Comparison of ENCODE assay signal across 33 cellular contexts in genomic region chr7:892648-893593, GRCh38. TPM values are rescaled to one million over a fixed set of nuclear protein-coding genes. Genes with fewer than 3 reads are reported as not detected.
DNase-seq lines count a peak whose midpoint lies in the region; ATAC-seq, FAIRE-seq and TF ChIP-seq lines count a peak whose summit lies in the region.
"Had no signal": no experiment of that assay in that cellular context is flagged by ENCODE, and none has a peak within 500 bp of the region (broad histone marks: within the 10 kb centered on the region; RNA-seq: fewer than 3 reads in every experiment).

No MANE protein-coding gene starts in this region.

- H3K36me3 Mint-ChIP-seq in activated naive CD8-positive, alpha-beta T cell treated with anti-CD3 and anti-CD28 coated beads, Interleukin-2, amount 10 ng/mL, durations not matched to agents 7 days and 5 days, result peaks cover 27% of the 10 kb centered on the region
- H3K36me3 Mint-ChIP-seq in activated naive CD8-positive, alpha-beta T cell treated with anti-CD3 and anti-CD28 coated beads for 36 hours, result peaks cover 34% of the 10 kb centered on the region
- H3K36me3 Mint-ChIP-seq in natural killer cell, result peaks cover 6% of the 10 kb centered on the region
- peaks cover 10% of the 10 kb centered on the region for H3K36me3 Mint-ChIP-seq in type B pancreatic cell

- no peaks in the 10 kb centered on the region for H3K4me1 Mint-ChIP-seq in activated naive CD8-positive, alpha-beta T cell treated with anti-CD3 and anti-CD28 coated beads, Interleukin-2, amount 10 ng/mL, durations not matched to agents 7 days and 5 days
- H3K4me1 Mint-ChIP-seq in activated naive CD8-positive, alpha-beta T cell treated with anti-CD3 and anti-CD28 coated beads for 36 hours, result peaks cover 2% of the 10 kb centered on the region
- H3K4me1 Mint-ChIP-seq in natural killer cell (peaks cover 0 to 21% of the 10 kb centered on the region in 2 donors), type B pancreatic cell (ENCODE audit: unreplicated experiment) (no peaks in the 10 kb centered on the region)
- H3K4me1 Mint-ChIP-seq: neural progenitor cell had no signal

- POLR2A ChIA-PET in activated naive CD8-positive, alpha-beta T cell treated with anti-CD3 and anti-CD28 coated beads, Interleukin-2, amount 10 ng/mL, durations not matched to agents 7 days and 5 days (lab: Charles Lee), result no interaction called here

- H3F3A ChIP-seq in GM23248 (ENCODE audit: insufficient read depth), result no peaks in the 10 kb centered on the region

- no peaks in the 10 kb centered on the region for H3K79me2 ChIP-seq in GM23248 (ENCODE audit: insufficient read depth)

- H3K27me3 ChIP-seq in bronchial epithelial cell (ENCODE audit: control insufficient read depth, insufficient read depth, low read length) (no peaks in the 10 kb centered on the region), GM23248 (replicated peaks; ENCODE audit: insufficient read depth) (no peaks in the 10 kb centered on the region)
- H3K27me3 ChIP-seq: cardiac muscle cell, colonic mucosa, neural progenitor cell, sigmoid colon, SJCRH30, upper lobe of left lung had no signal

- H3K9me2 ChIP-seq in GM23248 (ENCODE audit: insufficient read depth), result no peaks in the 10 kb centered on the region

- TF ChIP-seq CTCF in bronchial epithelial cell (IDR thresholded peaks at IDR 0.05; ENCODE audit: insufficient read depth, low read length, severe bottlenecking) (no peak), natural killer cell (IDR thresholded peaks at IDR 0.05) (no peak), type B pancreatic cell (conservative IDR thresholded peaks at IDR 0.05) (no peak), GM20000 (IDR thresholded peaks at IDR 0.05; ENCODE audit: extremely low read depth, missing control alignments) (no peak)

- H3K9ac ChIP-seq in GM23248, result no peak overlapping the region
- H3K9ac ChIP-seq: neural progenitor cell had no signal

- no peak overlapping the region for H3K4me2 ChIP-seq in GM23248 (ENCODE audit: unreplicated experiment)
- H3K4me2 ChIP-seq: neural progenitor cell had no signal

- H3K36me3 ChIP-seq in bronchial epithelial cell (ENCODE audit: control insufficient read depth, insufficient read depth, low read length), result peaks cover 32% of the 10 kb centered on the region
- H3K36me3 ChIP-seq in GM23248 (ENCODE audit: low read depth), result no peaks in the 10 kb centered on the region; the same call in 1 of the 2 replicates
- H3K36me3 ChIP-seq: neural progenitor cell, SJCRH30 had no signal

- H3K27ac Mint-ChIP-seq in activated naive CD8-positive, alpha-beta T cell treated with anti-CD3 and anti-CD28 coated beads, Interleukin-2, amount 10 ng/mL, durations not matched to agents 7 days and 5 days, result no peak overlapping the region
- H3K27ac Mint-ChIP-seq in activated naive CD8-positive, alpha-beta T cell treated with anti-CD3 and anti-CD28 coated beads for 36 hours, result no peak overlapping the region
- H3K27ac Mint-ChIP-seq in natural killer cell (peak overlapping the region; percentile 46 to 78), type B pancreatic cell (peak overlapping the region; percentile 29)
- H3K27ac Mint-ChIP-seq: activated naive CD4-positive, alpha-beta T cell treated with anti-CD3 and anti-CD28 coated beads, Interleukin-2, amount 50 U/mL, for 72 hours; activated T-helper 2 cell treated with anti-CD3 and anti-CD28 coated beads, Interferon-gamma antibody, Interleukin-2, Interleukin-4, amounts not matched to agents 10 μg/mL and 5 μg/mL and 100 μg/mL, durations not matched to agents 14 hours and 24 hours and 36 hours; neural progenitor cell had no signal

- H4K20me1 ChIP-seq in GM23248 (ENCODE audit: insufficient read depth), result no peaks in the 10 kb centered on the region

- peak; percentile 13 for ATAC-seq in activated naive CD8-positive, alpha-beta T cell treated with anti-CD3 and anti-CD28 coated beads, Interleukin-2, amount 10 ng/mL, durations not matched to agents 7 days and 5 days (ENCODE audit: low read depth)
- no peak for ATAC-seq in natural killer cell

- H3K27me3 Mint-ChIP-seq in activated naive CD8-positive, alpha-beta T cell treated with anti-CD3 and anti-CD28 coated beads, Interleukin-2, amount 10 ng/mL, durations not matched to agents 7 days and 5 days, result no peaks in the 10 kb centered on the region
- H3K27me3 Mint-ChIP-seq in activated naive CD8-positive, alpha-beta T cell treated with anti-CD3 and anti-CD28 coated beads for 36 hours, result peaks cover 4% of the 10 kb centered on the region
- H3K27me3 Mint-ChIP-seq in natural killer cell (ENCODE audit: low read depth in 2 of 2) (no peaks in the 10 kb centered on the region), type B pancreatic cell (no peaks in the 10 kb centered on the region)

- intact Hi-C loops in natural killer cell (cut with micrococcal nuclease), result no loop called here

- H3K9me3 ChIP-seq in GM23248 (ENCODE audit: low read depth), result no peaks in the 10 kb centered on the region
- H3K9me3 ChIP-seq: colonic mucosa, sigmoid colon, SJCRH30, upper lobe of left lung had no signal

- peak; percentile 89 for FAIRE-seq in bronchial epithelial cell (lab: Jason Lieb, UNC)
- FAIRE-seq: RCC 7860 had no signal

- DNase-seq in activated naive CD8-positive, alpha-beta T cell treated with anti-CD3 and anti-CD28 coated beads, Interleukin-2, amount 10 ng/mL, durations not matched to agents 7 days and 5 days, result no peak
- DNase-seq in activated naive CD8-positive, alpha-beta T cell treated with anti-CD3 and anti-CD28 coated beads for 36 hours, result no peak
- DNase-seq in bronchial epithelial cell (ENCODE audit: low read depth), result no peak
- no peak for DNase-seq in natural killer cell
- no peak for DNase-seq in type B pancreatic cell (ENCODE audit: extremely low spot score, unreplicated experiment)
- no peak for DNase-seq in NCI-H2107 treated with DMSO at 0.1 percent for 48 hours (lab: John Stamatoyannopoulos, UW; ENCODE audit: unreplicated experiment)
- no peak for DNase-seq in GM20000 (ENCODE audit: low spot score)
- DNase-seq in GM23248, result no peak
- DNase-seq: 8988T; activated CD4-positive, alpha-beta T cell treated with anti-CD3 and anti-CD28 coated beads for 4 hours; anterior cingulate cortex; colonic mucosa; DMS79 treated with DMSO at 0.1 percent for 48 hours; effector CD4-positive, alpha-beta T cell; GDM1; hypothalamus; NCI-H1092; NCI-H1694; NCI-H446; NCI-H748 treated with DMSO at 0.1 percent for 48 hours; sigmoid colon; SJCRH30; stimulated activated CD4-positive, alpha-beta T cell treated with anti-CD3 and anti-CD28 coated beads, Interleukin-4, amount 100 ng/mL, for 24 hours; substantia nigra; SW 1271; T1000 had no signal

- 96 to 97% methylated on average over 15 to 48 of the region's 48 CpGs for WGBS in GM23248 (ENCODE audit: low coverage in 1 of 2, low lambda C conversion rate in 2 of 2, missing lambda C conversion rate in 2 of 2), 2 experiments

- in situ Hi-C loops in GM23248 (cut with MboI), result no loop called here

- no peak overlapping the region for H2AFZ ChIP-seq in GM23248
- H2AFZ ChIP-seq: neural progenitor cell had no signal

- H3K27ac ChIP-seq in GM23248, result no peak overlapping the region
- H3K27ac ChIP-seq: cardiac muscle cell, colonic mucosa, neural progenitor cell, sigmoid colon, SJCRH30, upper lobe of left lung, VCaP had no signal

- no peaks in the 10 kb centered on the region for H3K4me1 ChIP-seq in GM23248 (ENCODE audit: insufficient read depth)
- H3K4me1 ChIP-seq: colonic mucosa, neural progenitor cell, SJCRH30 had no signal

- no peak overlapping the region for H3K4me3 ChIP-seq in bronchial epithelial cell (ENCODE audit: low read depth, low read length)
- H3K4me3 ChIP-seq in GM23248, result no peak overlapping the region
- H3K4me3 ChIP-seq: cardiac muscle cell, colonic mucosa, neural progenitor cell, sigmoid colon, SJCRH30, upper lobe of left lung had no signal

- H3K9me3 Mint-ChIP-seq in activated naive CD8-positive, alpha-beta T cell treated with anti-CD3 and anti-CD28 coated beads, Interleukin-2, amount 10 ng/mL, durations not matched to agents 7 days and 5 days, result no peaks in the 10 kb centered on the region
- H3K9me3 Mint-ChIP-seq in activated naive CD8-positive, alpha-beta T cell treated with anti-CD3 and anti-CD28 coated beads for 36 hours, result peaks cover 4% of the 10 kb centered on the region
- H3K9me3 Mint-ChIP-seq in natural killer cell (no peaks in the 10 kb centered on the region), type B pancreatic cell (no peaks in the 10 kb centered on the region)
- H3K9me3 Mint-ChIP-seq: activated T-helper 2 cell treated with anti-CD3 and anti-CD28 coated beads, Interferon-gamma antibody, Interleukin-2, Interleukin-4, amounts not matched to agents 10 μg/mL and 5 μg/mL and 100 μg/mL, durations not matched to agents 14 hours and 24 hours and 36 hours; neural progenitor cell had no signal

- no peak overlapping the region for H3K4me3 Mint-ChIP-seq in activated naive CD8-positive, alpha-beta T cell treated with anti-CD3 and anti-CD28 coated beads, Interleukin-2, amount 10 ng/mL, durations not matched to agents 7 days and 5 days
- H3K4me3 Mint-ChIP-seq in activated naive CD8-positive, alpha-beta T cell treated with anti-CD3 and anti-CD28 coated beads for 36 hours, result no peak overlapping the region
- H3K4me3 Mint-ChIP-seq in natural killer cell, result no peak overlapping the region
- no peak overlapping the region for H3K4me3 Mint-ChIP-seq in type B pancreatic cell
- H3K4me3 Mint-ChIP-seq: neural progenitor cell had no signal

RNA-seq across cellular contexts. Expression of gene GET4, which starts 16.6 kb away (rescaled TPM):
- total RNA-seq in activated naive CD8-positive, alpha-beta T cell treated with anti-CD3 and anti-CD28 coated beads, Interleukin-2, amount 10 ng/mL, durations not matched to agents 7 days and 5 days, result 10 to 100 TPM; 44.1 to 44.7 TPM
- total RNA-seq in activated naive CD8-positive, alpha-beta T cell treated with anti-CD3 and anti-CD28 coated beads for 36 hours, result 10 to 100 TPM; 35.2 to 39.6 TPM
- total RNA-seq in bronchial epithelial cell (44.5 and 52.1 TPM in 2 replicates), natural killer cell (10 to 100 TPM; 69.3 to 81.6 (median 73.2) TPM), type B pancreatic cell (ENCODE audit: low replicate concordance) (46.3 and 50.0 TPM in 2 replicates)
- total RNA-seq in GM23248 (2014; rRNA removed; shearing (Covaris generic)), result 16.7 and 26.8 TPM in 2 replicates
- 25.3 and 26.3 TPM in 2 replicates for polyA plus RNA-seq in GM23248 (2016; fragmentation: Nextera tagmentation; extraction: Ambion mirVana)

Comparison
In these comparisons a context has a peak if more than half of its experiments do, and no peak if none do; other contexts are left out.
1. H3K27ac Mint-ChIP-seq: peak in natural killer cell (2 of 2) and type B pancreatic cell (single experiment); none in activated naive CD8-positive, alpha-beta T cell treated with anti-CD3 and anti-CD28 coated beads, Interleukin-2, amount 10 ng/mL, durations not matched to agents 7 days and 5 days (single experiment) and activated naive CD8-positive, alpha-beta T cell treated with anti-CD3 and anti-CD28 coated beads for 36 hours (single experiment).